16 cellular contexts compared by ENCODE assay signal in genomic region chr3:141643391-141643790, GRCh38.
DNase-seq lines count a peak whose midpoint lies in the region; ATAC-seq, FAIRE-seq and TF ChIP-seq lines count a peak whose summit lies in the region.
"Had no signal": no experiment of that assay in that cellular context is flagged by ENCODE, and none has a peak within 500 bp of the region (broad histone marks: within the 10 kb centered on the region; RNA-seq: fewer than 3 reads in every experiment).

No MANE protein-coding gene starts in this region.

- no peak for FAIRE-seq in kidney (lab: Jason Lieb, UNC)
- FAIRE-seq: HTR-8/SVneo, K562 had no signal

- TF ChIP-seq CTCF in epithelial cell of proximal tubule (conservative IDR thresholded peaks at IDR 0.05; ENCODE audit: low read depth, low read length) (no peak), kidney (IDR thresholded peaks at IDR 0.05; ENCODE audit: borderline replicate concordance, extremely low read depth, insufficient read depth) (no peak), heart right ventricle (IDR thresholded peaks at IDR 0.05) (no peak)

- no peaks in the 10 kb centered on the region for H3K36me3 ChIP-seq in kidney (ENCODE audit: control insufficient read depth in 1 of 2, insufficient read depth in 2 of 2, low read length in 2 of 2)
- H3K36me3 ChIP-seq in heart right ventricle: no peaks in the 10 kb centered on the region

- DNase-seq in AG20443 (ENCODE audit: low spot score): peak; percentile 45
- peak; percentile 80 for DNase-seq in M059J (ENCODE audit: low read depth)
- DNase-seq in epithelial cell of proximal tubule (ENCODE audit: low read depth): peak; percentile 12
- DNase-seq in renal cortical epithelial cell (ENCODE audit: low read depth): peak; percentile 85
- no peak for DNase-seq in kidney
- no peak for DNase-seq in heart right ventricle
- DNase-seq: NCI-H1092 treated with DMSO at 0.1 percent for 48 hours, NCI-H187, NCI-H446 treated with DMSO at 0.1 percent for 48 hours, NCI-H774, SHP77 treated with DMSO at 0.1 percent for 48 hours had no signal

- intact Hi-C loops in kidney (cut with DNase I) (no loop called here), heart right ventricle (cut with DNase I) (loop anchor here in 4 of 10 donors (10.0 kb wide), 3 partner anchors 91 to 271 kb away; partner anchors contain the start of gene RNF7 (in 2 of the 4))

- H3K4me1 ChIP-seq in kidney (ENCODE audit: control insufficient read depth in 1 of 2, insufficient read depth in 1 of 2, low read depth in 1 of 2, low read length in 2 of 2) (no peaks in the 10 kb centered on the region), heart right ventricle (peaks cover 0 to 7% (median 0%) of the 10 kb centered on the region in 9 donors)

- H3K4me3 ChIP-seq in epithelial cell of proximal tubule (ENCODE audit: low read depth, low read length) (no peak overlapping the region), kidney (ENCODE audit: low read length in 2 of 2) (no peak overlapping the region), heart right ventricle (no peak overlapping the region)
- H3K4me3 ChIP-seq: K562 had no signal

- no peak overlapping the region for H3K9ac ChIP-seq in kidney (ENCODE audit: low read length in 2 of 2)

- no peaks in the 10 kb centered on the region for H3K27me3 ChIP-seq in heart right ventricle

- ATAC-seq in HG02798 (IDR thresholded peaks at IDR 0.05; ENCODE audit: poor library complexity, unreplicated experiment): no peak
- no peak for ATAC-seq in GM19395 (IDR thresholded peaks at IDR 0.05; ENCODE audit: unreplicated experiment)
- no peak for ATAC-seq in heart right ventricle
- ATAC-seq: K562 had no signal

- H3K9me3 ChIP-seq in kidney (ENCODE audit: control insufficient read depth in 1 of 2, low read length in 2 of 2) (no peaks in the 10 kb centered on the region), heart right ventricle (no peaks in the 10 kb centered on the region)

- H3K27ac ChIP-seq in kidney (ENCODE audit: low read depth in 2 of 2, low read length in 2 of 2) (no peak overlapping the region), heart right ventricle (no peak overlapping the region)
- H3K27ac ChIP-seq: C4-2B had no signal

Comparison
In these comparisons a context has a peak if more than half of its experiments do, and no peak if none do; other contexts are left out.
1. DNase-seq: peak in AG20443 (single experiment), M059J (single experiment), epithelial cell of proximal tubule (single experiment) and renal cortical epithelial cell (single experiment); none in kidney (single experiment) and heart right ventricle (0 of 2).